ENCODE assay signal across 8 cellular contexts in genomic region chr1:207644852-207645631, GRCh38. TPM values are rescaled to one million over a fixed set of nuclear protein-coding genes. Genes with fewer than 3 reads are reported as not detected.
DNase-seq lines count a peak whose midpoint lies in the region; ATAC-seq and TF ChIP-seq lines count a peak whose summit lies in the region.

Gene CR1L, plus strand, starts transcription at chr1:207645133. Its CDS starts 101 bp downstream, at chr1:207645234.

- peak within 1 kb of the TSS; percentile 77 to 88 (median 81) for H3K4me3 Mint-ChIP-seq in CD4-positive, alpha-beta memory T cell

- peaks cover 15 to 19% of the 10 kb centered on the region in 2 donors for H3K27me3 Mint-ChIP-seq in CD4-positive, alpha-beta memory T cell

- H3K4me3 ChIP-seq in CD4-positive, alpha-beta memory T cell (ENCODE audit: low read length in 2 of 2): peak within 1 kb of the TSS in 1 of 2 donors; percentile 52
- H3K4me3 ChIP-seq in kidney epithelial cell (ENCODE audit: low read depth, low read length): peak within 1 kb of the TSS; percentile 62

- peak within 1 kb of the TSS in 2 of 7 donors; percentile 12 to 17 for H3K27ac Mint-ChIP-seq in CD4-positive, alpha-beta memory T cell

- peak; percentile 61 to 74 (median 64) for DNase-seq in CD4-positive, alpha-beta memory T cell
- DNase-seq in HuH-7.5 (ENCODE audit: low spot score) (peak; percentile 27), cerebellar cortex (ENCODE audit: low spot score) (peak; percentile 33), kidney epithelial cell (ENCODE audit: low read depth) (no peak)
- peak; percentile 51 for DNase-seq in activated CD4-positive, alpha-beta T cell treated with anti-CD3 and anti-CD28 coated beads for 1 hour
- peak; percentile 73 to 82 for DNase-seq in stimulated activated CD4-positive, alpha-beta T cell treated with anti-CD3 and anti-CD28 coated beads, Interleukin-2, amount 100 ng/mL, for 24 hours

- POLR2A ChIA-PET in CD4-positive, alpha-beta memory T cell (lab: Charles Lee; ENCODE audit: partially characterized antibody): no interaction called here

- no peaks in the 10 kb centered on the region for H3K9me3 Mint-ChIP-seq in CD4-positive, alpha-beta memory T cell

- H3K27me3 ChIP-seq in CD4-positive, alpha-beta memory T cell (ENCODE audit: insufficient read depth, low read length): no peaks in the 10 kb centered on the region
- H3K27me3 ChIP-seq in kidney epithelial cell (ENCODE audit: control insufficient read depth, insufficient read depth, low read length): peaks cover 8% of the 10 kb centered on the region

- no peak for TF ChIP-seq POLR2A in GM18505 (IDR thresholded peaks at IDR 0.05; ENCODE audit: borderline replicate concordance, extremely low read depth, insufficient read depth, insufficient read length)

- TF ChIP-seq CTCF in kidney epithelial cell (IDR thresholded peaks at IDR 0.05; ENCODE audit: insufficient read depth, low read length, poor library complexity, severe bottlenecking): no peak

- ATAC-seq in GM21367 (IDR thresholded peaks at IDR 0.05; ENCODE audit: unreplicated experiment) (peak; percentile 71), GM18505 (IDR thresholded peaks at IDR 0.05; ENCODE audit: unreplicated experiment) (no peak)

- no peaks in the 10 kb centered on the region for H3K36me3 ChIP-seq in CD4-positive, alpha-beta memory T cell (ENCODE audit: insufficient read depth, low read length)
- no peaks in the 10 kb centered on the region for H3K36me3 ChIP-seq in kidney epithelial cell (ENCODE audit: control insufficient read depth, insufficient read depth, low read length)

- intact Hi-C loops in CD4-positive, alpha-beta memory T cell (cut with micrococcal nuclease): no loop called here

- peaks cover 0 to 12% (median 9%) of the 10 kb centered on the region in 4 donors for H3K4me1 Mint-ChIP-seq in CD4-positive, alpha-beta memory T cell

- H3K36me3 Mint-ChIP-seq in CD4-positive, alpha-beta memory T cell: no peaks in the 10 kb centered on the region

- H3K9me3 ChIP-seq in CD4-positive, alpha-beta memory T cell (ENCODE audit: control insufficient read depth in 1 of 2, low read length in 2 of 2): no peaks in the 10 kb centered on the region

- peaks cover 3% of the 10 kb centered on the region for H3K4me1 ChIP-seq in CD4-positive, alpha-beta memory T cell (ENCODE audit: insufficient read depth, low read length)

- H3K27ac ChIP-seq in CD4-positive, alpha-beta memory T cell (ENCODE audit: low read depth, low read length): no peak within 1 kb of the TSS

- CTCF ChIA-PET in CD4-positive, alpha-beta memory T cell (lab: Charles Lee; ENCODE audit: partially characterized antibody): no interaction called here

RNA-seq across cellular contexts. Expression of gene CR1L, which starts in this region (rescaled TPM):
- total RNA-seq in CD4-positive, alpha-beta memory T cell: under 1 TPM in 1 of 2 experiments, not detected in 1; 0.19 TPM
- not detected for polyA plus RNA-seq in CD4-positive, alpha-beta memory T cell
- not detected in 2 replicates for total RNA-seq in kidney epithelial cell

Comparison
In these comparisons a context has a peak if more than half of its experiments do, and no peak if none do; other contexts are left out.
1. Peak in DNase-seq in CD4-positive, alpha-beta memory T cell; RNA of the gene not detected or under 1 TPM.